ENCODE assay signal across 22 cellular contexts in genomic region chr19:45304141-45304926, GRCh38. TPM values are rescaled to one million over a fixed set of nuclear protein-coding genes. Genes with fewer than 3 reads are reported as not detected.
"Had no signal": no experiment of that assay in that cellular context is flagged by ENCODE, and none has a peak within 500 bp of the region (broad histone marks: within the 10 kb centered on the region; RNA-seq: fewer than 3 reads in every experiment).

No MANE protein-coding gene starts in this region.

- H3K27ac Mint-ChIP-seq: activated CD4-positive, alpha-beta T cell treated with anti-CD3 and anti-CD28 coated beads, Interleukin-2, amount 10 ng/mL, durations not matched to agents 7 days and 5 days; activated T-helper 1 cell treated with anti-CD3 and anti-CD28 coated beads, Interleukin-12 subunit alpha, Interleukin-12 subunit beta, Interleukin-2, Interleukin-4 antibody, amounts not matched to agents 30 ng/mL and 10 ng/mL and 1 ng/mL, durations not matched to agents 14 hours and 24 hours and 36 hours; dendritic cell treated with granulocyte-macrophage colony-stimulating factor and Interleukin-4, amounts not matched to agents 40 ng/mL and 50 ng/mL, for 4 days; T-helper 2 cell treated with Interferon-gamma antibody and Interleukin-4, amounts not matched to agents 5 μg/mL and 100 μg/mL, for 36 hours had no signal

- H3K4me3 ChIP-seq: gastroesophageal sphincter, heart right ventricle, skin epidermis, upper lobe of left lung had no signal

- ATAC-seq: gastroesophageal sphincter; left colon; naive thymus-derived CD4-positive, alpha-beta T cell had no signal

- H3K79me2 ChIP-seq: parathyroid adenoma had no signal

- H3K27me3 Mint-ChIP-seq: activated CD4-positive, alpha-beta T cell treated with anti-CD3 and anti-CD28 coated beads, Interleukin-2, amount 10 ng/mL, durations not matched to agents 7 days and 5 days; naive thymus-derived CD4-positive, alpha-beta T cell had no signal

- H3K27ac ChIP-seq: brain microvascular endothelial cell, gastroesophageal sphincter, heart right ventricle, neutrophil, parathyroid adenoma, skin epidermis, upper lobe of left lung had no signal

- DNase-seq: activated CD4-positive, alpha-beta T cell treated with anti-CD3 and anti-CD28 coated beads, Interleukin-2, amount 10 ng/mL, durations not matched to agents 7 days and 5 days; activated CD8-positive, alpha-beta memory T cell treated with anti-CD3 and anti-CD28 coated beads for 24 hours; anterior cingulate cortex; brain microvascular endothelial cell; effector memory CD4-positive, alpha-beta T cell; heart right ventricle; left colon; naive thymus-derived CD4-positive, alpha-beta T cell; stimulated activated CD4-positive, alpha-beta T cell treated with anti-CD3 and anti-CD28 coated beads, Interleukin-15, amount 100 ng/mL, for 24 hours; stimulated activated CD4-positive, alpha-beta T cell treated with anti-CD3 and anti-CD28 coated beads, Interleukin-4, amount 100 ng/mL, for 1 hour; stimulated activated naive CD4-positive, alpha-beta T cell treated with Interleukin-2 at 50 U/mL for 16 hours; upper lobe of left lung had no signal

- H3K9ac ChIP-seq: parathyroid adenoma had no signal

- H3K4me1 Mint-ChIP-seq: activated CD4-positive, alpha-beta T cell treated with anti-CD3 and anti-CD28 coated beads, Interleukin-2, amount 10 ng/mL, durations not matched to agents 7 days and 5 days had no signal

- H3K9me3 ChIP-seq: gastroesophageal sphincter, neutrophil, upper lobe of left lung had no signal

- H3K9me3 Mint-ChIP-seq: activated CD4-positive, alpha-beta T cell treated with anti-CD3 and anti-CD28 coated beads, Interleukin-2, amount 10 ng/mL, durations not matched to agents 7 days and 5 days; activated T-helper 1 cell treated with anti-CD3 and anti-CD28 coated beads, Interleukin-12 subunit alpha, Interleukin-12 subunit beta, Interleukin-2, Interleukin-4 antibody, amounts not matched to agents 30 ng/mL and 10 ng/mL and 1 ng/mL, durations not matched to agents 14 hours and 24 hours and 36 hours; dendritic cell treated with granulocyte-macrophage colony-stimulating factor and Interleukin-4, amounts not matched to agents 40 ng/mL and 50 ng/mL, for 4 days; T-helper 2 cell treated with Interferon-gamma antibody and Interleukin-4, amounts not matched to agents 5 μg/mL and 100 μg/mL, for 36 hours had no signal

- H2AFZ ChIP-seq: parathyroid adenoma had no signal

- H3K4me3 Mint-ChIP-seq: activated CD4-positive, alpha-beta T cell treated with anti-CD3 and anti-CD28 coated beads, Interleukin-2, amount 10 ng/mL, durations not matched to agents 7 days and 5 days; activated T-helper 1 cell treated with anti-CD3 and anti-CD28 coated beads, Interleukin-12 subunit alpha, Interleukin-12 subunit beta, Interleukin-2, Interleukin-4 antibody, amounts not matched to agents 30 ng/mL and 10 ng/mL and 1 ng/mL, durations not matched to agents 14 hours and 24 hours and 36 hours; dendritic cell treated with granulocyte-macrophage colony-stimulating factor and Interleukin-4, amounts not matched to agents 40 ng/mL and 50 ng/mL, for 4 days; naive thymus-derived CD4-positive, alpha-beta T cell; T-helper 2 cell treated with Interferon-gamma antibody and Interleukin-4, amounts not matched to agents 5 μg/mL and 100 μg/mL, for 36 hours had no signal

- H3K4me1 ChIP-seq: parathyroid adenoma, upper lobe of left lung had no signal

- H3K27me3 ChIP-seq: brain microvascular endothelial cell, heart right ventricle, upper lobe of left lung had no signal

RNA-seq across cellular contexts. Expression of gene CKM, which starts 18.3 kb away (rescaled TPM):
- total RNA-seq: activated CD4-positive, alpha-beta T cell treated with anti-CD3 and anti-CD28 coated beads, Interleukin-2, amount 10 ng/mL, durations not matched to agents 7 days and 5 days; activated T-helper 1 cell treated with anti-CD3 and anti-CD28 coated beads, Interleukin-12 subunit alpha, Interleukin-12 subunit beta, Interleukin-2, Interleukin-4 antibody, amounts not matched to agents 30 ng/mL and 10 ng/mL and 1 ng/mL, durations not matched to agents 14 hours and 24 hours and 36 hours; epithelial cell of proximal tubule; mononuclear cell; naive thymus-derived CD4-positive, alpha-beta T cell; renal cortical epithelial cell; upper lobe of left lung had no signal
- polyA plus RNA-seq: naive thymus-derived CD4-positive, alpha-beta T cell had no signal

RNA-seq across cellular contexts. Expression of gene KLC3, which starts 36.2 kb away (rescaled TPM):
- total RNA-seq: activated CD4-positive, alpha-beta T cell treated with anti-CD3 and anti-CD28 coated beads, Interleukin-2, amount 10 ng/mL, durations not matched to agents 7 days and 5 days; activated T-helper 1 cell treated with anti-CD3 and anti-CD28 coated beads, Interleukin-12 subunit alpha, Interleukin-12 subunit beta, Interleukin-2, Interleukin-4 antibody, amounts not matched to agents 30 ng/mL and 10 ng/mL and 1 ng/mL, durations not matched to agents 14 hours and 24 hours and 36 hours; left colon; naive thymus-derived CD4-positive, alpha-beta T cell had no signal

RNA-seq across cellular contexts. Expression of gene EXOC3L2, which starts 59.1 kb away (rescaled TPM):
- total RNA-seq: activated CD4-positive, alpha-beta T cell treated with anti-CD3 and anti-CD28 coated beads, Interleukin-2, amount 10 ng/mL, durations not matched to agents 7 days and 5 days; activated T-helper 1 cell treated with anti-CD3 and anti-CD28 coated beads, Interleukin-12 subunit alpha, Interleukin-12 subunit beta, Interleukin-2, Interleukin-4 antibody, amounts not matched to agents 30 ng/mL and 10 ng/mL and 1 ng/mL, durations not matched to agents 14 hours and 24 hours and 36 hours; naive thymus-derived CD4-positive, alpha-beta T cell; renal cortical epithelial cell had no signal
- polyA plus RNA-seq: naive thymus-derived CD4-positive, alpha-beta T cell had no signal
